Comparison of ENCODE assay signal across 8 cellular contexts in the genomic region with DNA sequence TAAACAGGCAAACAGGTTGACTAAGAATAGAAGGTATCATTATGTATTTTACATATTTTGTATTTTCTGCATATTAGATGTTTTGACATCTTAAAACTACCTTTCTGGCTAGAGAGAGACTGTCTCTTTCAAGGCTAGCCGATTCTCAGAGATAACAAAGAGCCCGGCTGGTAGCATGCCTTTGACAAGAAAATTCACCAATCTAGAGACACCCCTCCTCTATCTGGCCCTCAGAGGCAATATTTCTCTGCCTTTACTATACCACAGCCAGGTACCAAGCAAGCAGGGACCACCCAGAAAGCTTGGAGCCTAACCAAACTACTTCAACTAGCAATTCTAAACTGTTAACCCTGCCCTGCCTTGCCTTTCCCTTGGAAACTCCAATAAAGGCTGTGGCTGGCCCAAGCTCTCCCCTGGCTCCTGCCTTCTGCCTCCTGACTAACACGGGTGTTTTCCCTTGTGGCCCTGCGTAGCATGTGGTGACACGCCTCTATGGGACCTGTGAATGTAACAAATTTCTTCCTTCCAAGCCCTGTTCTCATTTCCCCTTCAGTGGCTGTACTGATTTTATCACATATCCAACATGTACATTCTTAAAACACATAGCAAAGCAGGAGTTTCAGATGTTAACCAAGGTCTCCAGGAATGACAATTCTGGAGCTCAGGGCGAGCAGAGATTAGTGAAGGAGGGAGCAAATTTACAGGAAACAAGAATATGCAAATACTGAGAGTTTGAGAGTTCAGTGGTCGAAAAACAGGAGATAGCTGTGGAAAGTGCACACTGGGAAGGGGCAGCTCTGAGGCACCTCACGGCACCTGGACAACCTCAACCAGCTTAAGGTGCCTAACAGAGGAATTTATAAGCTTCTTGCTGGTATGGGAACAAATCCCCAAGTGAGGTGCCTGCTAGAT.
DNase-seq lines count a peak whose midpoint lies in the region; ATAC-seq and TF ChIP-seq lines count a peak whose summit lies in the region.

No MANE protein-coding gene starts in this region.

- H3F3A ChIP-seq in OCI-LY1 (ENCODE audit: insufficient read depth, low read length) = no peaks in the 10 kb centered on the region; the same call in 1 of the 2 replicates

- H3K36me3 ChIP-seq in OCI-LY1 (ENCODE audit: insufficient read depth, low read length) = peaks cover 83% of the 10 kb centered on the region

- no peak overlapping the region for H3K4me3 ChIP-seq in OCI-LY1 (ENCODE audit: low read depth, low read length, poor library complexity, severe bottlenecking)

- H3K27ac ChIP-seq in OCI-LY1 (ENCODE audit: low read depth, low read length, poor library complexity, severe bottlenecking) = peak overlapping the region; percentile 53

- no peak overlapping the region for H2AFZ ChIP-seq in OCI-LY1 (ENCODE audit: low read length)

- peaks cover 49% of the 10 kb centered on the region for H3K4me1 ChIP-seq in OCI-LY1 (ENCODE audit: insufficient read depth, low read length, severe bottlenecking)

- H3K9ac ChIP-seq in OCI-LY1 (ENCODE audit: low read length) = no peak overlapping the region

- peak overlapping the region; percentile 2; the same call in 1 of the 2 replicates for H3K4me2 ChIP-seq in OCI-LY1 (ENCODE audit: low read length)

- 0 out of 2 replicates have a peak, but pooled peaks cover 4% of the 10 kb centered on the region for H3K9me3 ChIP-seq in OCI-LY1 (ENCODE audit: low read length)

- no peaks in the 10 kb centered on the region for H3K9me2 ChIP-seq in OCI-LY1 (ENCODE audit: low read depth, low read length)

- TF ChIP-seq CTCF in OCI-LY1 (IDR thresholded peaks at IDR 0.05; ENCODE audit: low read length) = no peak

- H3K27me3 ChIP-seq in OCI-LY1 (ENCODE audit: insufficient read depth, low read length) = no peaks in the 10 kb centered on the region

- H3K79me2 ChIP-seq in OCI-LY1 (ENCODE audit: insufficient read depth, low read length) = peaks cover 100% of the 10 kb centered on the region

- DNase-seq in activated naive CD8-positive, alpha-beta T cell treated with anti-CD3 and anti-CD28 coated beads, Interleukin-2, amount 50 U/mL, for 16 hours (ENCODE audit: low read depth, low spot score) = peak; percentile 30
- peak in 2 of 3 donors; percentile 15 to 45 for DNase-seq in stimulated activated CD4-positive, alpha-beta T cell treated with anti-CD3 and anti-CD28 coated beads, TNF-alpha, amount 100 ng/mL, for 1 hour (ENCODE audit: low read depth in 3 of 3, low spot score in 1 of 3)
- DNase-seq in NCI-H1105 treated with DMSO at 0.1 percent for 48 hours (lab: John Stamatoyannopoulos, UW) (no peak), cortex of kidney (lab: John Stamatoyannopoulos, UW) (no peak), NCI-H524 (lab: John Stamatoyannopoulos, UW) (no peak)

- ATAC-seq in GM21367 (IDR thresholded peaks at IDR 0.05; ENCODE audit: unreplicated experiment) = peak; percentile 72
- ATAC-seq in GM19397 (IDR thresholded peaks at IDR 0.05; ENCODE audit: unreplicated experiment) = no peak

- no peaks in the 10 kb centered on the region; the same call in 1 of the 2 replicates for H4K20me1 ChIP-seq in OCI-LY1 (ENCODE audit: insufficient read depth, low read length)

Comparison
In these comparisons a context has a peak if more than half of its experiments do, and no peak if none do; other contexts are left out.
1. DNase-seq: peak in activated naive CD8-positive, alpha-beta T cell treated with anti-CD3 and anti-CD28 coated beads, Interleukin-2, amount 50 U/mL, for 16 hours (single experiment) and stimulated activated CD4-positive, alpha-beta T cell treated with anti-CD3 and anti-CD28 coated beads, TNF-alpha, amount 100 ng/mL, for 1 hour (2 of 3); none in NCI-H1105 treated with DMSO at 0.1 percent for 48 hours (single experiment), cortex of kidney (single experiment) and NCI-H524 (0 of 2).